ENCODE assay signal across 8 cellular contexts in genomic region chr13:98508280-98509074, GRCh38.
DNase-seq lines count a peak whose midpoint lies in the region; ATAC-seq and TF ChIP-seq lines count a peak whose summit lies in the region.

No MANE protein-coding gene starts in this region.

- H3K27me3 Mint-ChIP-seq in naive thymus-derived CD4-positive, alpha-beta T cell = no peaks in the 10 kb centered on the region

- ATAC-seq in upper lobe of left lung (ENCODE audit: low FRiP score in 2 of 2) = peak in 1 of 2 donors; percentile 14
- no peak for ATAC-seq in naive thymus-derived CD4-positive, alpha-beta T cell

- TF ChIP-seq EP300 in upper lobe of left lung (IDR thresholded peaks at IDR 0.05) = no peak

- no peaks in the 10 kb centered on the region for H3K36me3 ChIP-seq in cardiac muscle cell
- H3K36me3 ChIP-seq in kidney epithelial cell (ENCODE audit: control insufficient read depth, insufficient read depth, low read length) = no peaks in the 10 kb centered on the region
- H3K36me3 ChIP-seq in upper lobe of left lung = peaks cover 0 to 5% (median 0%) of the 10 kb centered on the region in 4 donors
- H3K36me3 ChIP-seq in naive thymus-derived CD4-positive, alpha-beta T cell (ENCODE audit: control insufficient read depth in 2 of 3, insufficient read depth in 3 of 3, low read length in 3 of 3) = peaks cover 0 to 14% (median 0%) of the 10 kb centered on the region in 3 experiments

- 85 to 87% (median 86%) methylated on average over 5 of the region's 5 CpGs for WGBS in adipose tissue, 3 donors
- 76 to 77% methylated on average over 5 of the region's 5 CpGs for WGBS in upper lobe of left lung, 2 donors

- H3K27me3 ChIP-seq in cardiac muscle cell (no peaks in the 10 kb centered on the region), kidney epithelial cell (ENCODE audit: control insufficient read depth, insufficient read depth, low read length) (no peaks in the 10 kb centered on the region), upper lobe of left lung (no peaks in the 10 kb centered on the region)
- H3K27me3 ChIP-seq in naive thymus-derived CD4-positive, alpha-beta T cell (ENCODE audit: control insufficient read depth in 2 of 2, insufficient read depth in 2 of 2, low read length in 2 of 2) = no peaks in the 10 kb centered on the region

- intact Hi-C loops in cardiac septum (cut with DNase I) = loop anchor here (2.0 kb wide), 1 partner anchor 56 kb away; no protein-coding TSS in a partner anchor
- intact Hi-C loops in naive thymus-derived CD4-positive, alpha-beta T cell (cut with micrococcal nuclease) = loop anchor here (1.0 to 2.0 kb wide), 4 partner anchors 14 to 66 kb away; no protein-coding TSS in a partner anchor

- DNase-seq in cardiac muscle cell (ENCODE audit: low read depth in 1 of 2, low spot score in 1 of 2) = peak in 1 of 2 donors; percentile 71
- DNase-seq in cardiac septum (ENCODE audit: low spot score) = no peak
- DNase-seq in kidney epithelial cell (ENCODE audit: low read depth) = peak; percentile 89
- no peak for DNase-seq in upper lobe of left lung
- no peak for DNase-seq in NCI-H187 (lab: John Stamatoyannopoulos, UW)
- no peak for DNase-seq in naive thymus-derived CD4-positive, alpha-beta T cell
- no peak for DNase-seq in NCI-H1048 (lab: John Stamatoyannopoulos, UW)

- TF ChIP-seq CTCF in cardiac muscle cell (IDR thresholded peaks at IDR 0.05; ENCODE audit: low read depth, low read length) (no peak), kidney epithelial cell (IDR thresholded peaks at IDR 0.05; ENCODE audit: insufficient read depth, low read length, poor library complexity, severe bottlenecking) (no peak), upper lobe of left lung (IDR thresholded peaks at IDR 0.05) (no peak)

- no peaks in the 10 kb centered on the region for H3K9me3 Mint-ChIP-seq in naive thymus-derived CD4-positive, alpha-beta T cell

- TF ChIP-seq POLR2A in upper lobe of left lung (IDR thresholded peaks at IDR 0.05) = no peak

- H3K4me3 ChIP-seq in cardiac muscle cell (no peak overlapping the region), kidney epithelial cell (ENCODE audit: low read depth, low read length) (no peak overlapping the region), upper lobe of left lung (no peak overlapping the region)
- no peak overlapping the region for H3K4me3 ChIP-seq in naive thymus-derived CD4-positive, alpha-beta T cell (ENCODE audit: low read length)

- peaks cover 64 to 99% (median 96%) of the 10 kb centered on the region in 7 donors for H3K4me1 Mint-ChIP-seq in naive thymus-derived CD4-positive, alpha-beta T cell

- CTCF ChIA-PET in naive thymus-derived CD4-positive, alpha-beta T cell (lab: Charles Lee) = interaction anchor here (2.0 kb wide), 1 partner anchor 145 kb away, joined by 7 read pairs; no protein-coding TSS in a partner anchor

- H3K4me3 Mint-ChIP-seq in naive thymus-derived CD4-positive, alpha-beta T cell = peak overlapping the region in 3 of 10 donors; percentile 13 to 70 (median 33)

- H3K36me3 Mint-ChIP-seq in naive thymus-derived CD4-positive, alpha-beta T cell = peaks cover 3 to 30% (median 9%) of the 10 kb centered on the region in 5 donors

- H3K9me3 ChIP-seq in cardiac muscle cell (ENCODE audit: low read depth) = no peaks in the 10 kb centered on the region
- H3K9me3 ChIP-seq in upper lobe of left lung = no peaks in the 10 kb centered on the region
- no peaks in the 10 kb centered on the region for H3K9me3 ChIP-seq in naive thymus-derived CD4-positive, alpha-beta T cell (ENCODE audit: control insufficient read depth in 2 of 3, low read length in 3 of 3)

- peaks cover 62% of the 10 kb centered on the region for H3K4me1 ChIP-seq in cardiac muscle cell (ENCODE audit: low read depth)
- peaks cover 62 to 69% (median 64%) of the 10 kb centered on the region in 4 donors for H3K4me1 ChIP-seq in upper lobe of left lung
- peaks cover 39 to 41% of the 10 kb centered on the region in 2 donors for H3K4me1 ChIP-seq in naive thymus-derived CD4-positive, alpha-beta T cell (ENCODE audit: control insufficient read depth in 2 of 2, insufficient read depth in 2 of 2, low read length in 2 of 2)

- H3K27ac Mint-ChIP-seq in naive thymus-derived CD4-positive, alpha-beta T cell = peak overlapping the region in 4 of 9 donors; percentile 13 to 79 (median 44)

- POLR2A ChIA-PET in naive thymus-derived CD4-positive, alpha-beta T cell (lab: Charles Lee) = interaction anchor here (0.6 kb wide), 1 partner anchor 55 kb away, joined by 3 read pairs; no protein-coding TSS in a partner anchor

- H3K27ac ChIP-seq in cardiac muscle cell = peak overlapping the region; percentile 93
- peak overlapping the region; percentile 29 for H3K27ac ChIP-seq in adipose tissue (ENCODE audit: low read depth, low read length)
- peak overlapping the region; percentile 55 to 84 (median 76) for H3K27ac ChIP-seq in upper lobe of left lung
- H3K27ac ChIP-seq in naive thymus-derived CD4-positive, alpha-beta T cell (ENCODE audit: low read depth, low read length) = no peak overlapping the region
